8 cellular contexts compared by ENCODE assay signal in the genomic region with DNA sequence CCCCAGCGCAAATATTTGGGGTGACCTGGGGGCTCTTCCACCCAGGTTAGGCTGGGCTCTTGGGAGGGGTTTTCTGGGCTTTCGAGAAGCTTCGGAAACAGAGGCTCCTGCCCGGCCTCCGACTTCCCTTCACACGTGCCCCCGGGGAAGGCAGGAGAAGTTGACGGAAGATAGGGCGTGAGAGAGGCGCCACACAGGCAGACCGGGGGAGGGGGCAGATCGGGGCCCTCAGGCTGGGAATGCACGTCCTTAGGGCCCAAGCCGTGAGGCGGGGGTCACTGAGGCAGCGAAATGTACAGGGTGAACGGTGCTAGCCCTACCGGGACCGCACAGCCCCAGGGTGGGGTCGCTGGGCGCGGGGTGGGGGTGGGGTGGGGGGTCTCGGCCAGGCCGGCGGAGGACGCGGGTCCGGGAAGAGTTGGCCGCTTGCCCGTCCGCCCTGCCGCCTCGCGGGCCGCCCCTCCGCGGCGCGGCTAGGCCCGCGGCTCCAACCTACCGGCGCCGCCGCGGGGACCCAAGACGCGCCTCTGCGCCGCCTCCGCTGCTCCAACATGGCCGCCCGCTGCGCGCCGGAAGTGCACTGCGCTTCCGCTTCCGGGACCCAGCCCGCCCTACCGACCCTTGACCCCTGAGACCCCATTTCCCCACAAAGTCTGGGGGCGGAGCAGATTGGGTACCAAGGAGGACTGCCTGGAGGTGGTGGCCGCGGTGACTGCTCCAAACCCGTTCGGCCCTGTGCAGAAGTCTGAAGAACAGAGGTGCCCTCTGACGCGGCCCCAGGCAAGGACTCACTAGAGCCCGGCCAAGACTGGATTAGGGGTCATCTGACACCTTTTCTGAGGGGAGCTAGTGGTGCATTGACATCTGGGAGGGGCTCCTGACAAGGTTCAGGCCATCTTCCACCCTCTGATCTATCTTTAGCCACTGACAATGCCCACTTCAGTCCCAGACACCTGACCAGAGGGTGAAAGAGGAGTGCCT. TPM values are rescaled to one million over a fixed set of nuclear protein-coding genes. Genes with fewer than 3 reads are reported as not detected.
DNase-seq lines count a peak whose midpoint lies in the region; ATAC-seq and TF ChIP-seq lines count a peak whose summit lies in the region.

A gene (minus strand): TSS at position 561 of the 981 bp plus-strand sequence. CDS start 2,123 bp downstream, outside the sequence.

- no peak for TF ChIP-seq EP300 in suprapubic skin (IDR thresholded peaks at IDR 0.05)

- TF ChIP-seq POLR2A in suprapubic skin (IDR thresholded peaks at IDR 0.05) = peak in 1 of 2 donors; percentile 43

- H3K9me3 ChIP-seq in suprapubic skin = no peaks in the 10 kb centered on the region

- H3K27me3 ChIP-seq in suprapubic skin = no peaks in the 10 kb centered on the region

- ATAC-seq in GM19023 (IDR thresholded peaks at IDR 0.05; ENCODE audit: unreplicated experiment) = peak; percentile 75
- no peak for ATAC-seq in omental fat pad (ENCODE audit: low FRiP score)

- H3K4me1 ChIP-seq in suprapubic skin = peaks cover 34% of the 10 kb centered on the region

- DNase-seq in AG08395 (ENCODE audit: low spot score) = peak; percentile 88
- peak; percentile 90 for DNase-seq in HuH-7 (ENCODE audit: low spot score)
- peak; percentile 71 for DNase-seq in SK-N-DZ (ENCODE audit: low spot score)
- DNase-seq in activated naive CD4-positive, alpha-beta T cell treated with Interleukin-2 at 50 U/mL for 16 hours = peak; percentile 81
- peak; percentile 45 for DNase-seq in globus pallidus (ENCODE audit: low spot score)
- no peak for DNase-seq in omental fat pad (ENCODE audit: low spot score)
- DNase-seq in suprapubic skin (ENCODE audit: low spot score in 2 of 2) = peak in 1 of 2 donors; percentile 83

- H3K27ac ChIP-seq in suprapubic skin = peak within 1 kb of the TSS; percentile 88

- H3K36me3 ChIP-seq in suprapubic skin = peaks cover 29% of the 10 kb centered on the region

- TF ChIP-seq CTCF in omental fat pad (IDR thresholded peaks at IDR 0.05) (no peak), suprapubic skin (IDR thresholded peaks at IDR 0.05) (no peak)

- 1% methylated on average over 9 of the region's 69 CpGs for WGBS in suprapubic skin

- H3K4me3 ChIP-seq in suprapubic skin = peak within 1 kb of the TSS; percentile 82

RNA-seq across cellular contexts. Expression of the gene that starts here (rescaled TPM):
- polyA plus RNA-seq in SK-N-DZ (2014; cell fraction: cytosol; rRNA removed) = 34.0 and 40.4 TPM in 2 replicates
- 18.2 and 22.4 TPM in 2 replicates for polyA plus RNA-seq in SK-N-DZ (2014; cell fraction: nucleus; rRNA removed)
- total RNA-seq in omental fat pad (10 to 100 TPM; 20.7 to 29.9 (median 26.8) TPM), suprapubic skin (10 to 100 TPM; 29.0 to 48.2 (median 35.3) TPM)
